In the genomic region with DNA sequence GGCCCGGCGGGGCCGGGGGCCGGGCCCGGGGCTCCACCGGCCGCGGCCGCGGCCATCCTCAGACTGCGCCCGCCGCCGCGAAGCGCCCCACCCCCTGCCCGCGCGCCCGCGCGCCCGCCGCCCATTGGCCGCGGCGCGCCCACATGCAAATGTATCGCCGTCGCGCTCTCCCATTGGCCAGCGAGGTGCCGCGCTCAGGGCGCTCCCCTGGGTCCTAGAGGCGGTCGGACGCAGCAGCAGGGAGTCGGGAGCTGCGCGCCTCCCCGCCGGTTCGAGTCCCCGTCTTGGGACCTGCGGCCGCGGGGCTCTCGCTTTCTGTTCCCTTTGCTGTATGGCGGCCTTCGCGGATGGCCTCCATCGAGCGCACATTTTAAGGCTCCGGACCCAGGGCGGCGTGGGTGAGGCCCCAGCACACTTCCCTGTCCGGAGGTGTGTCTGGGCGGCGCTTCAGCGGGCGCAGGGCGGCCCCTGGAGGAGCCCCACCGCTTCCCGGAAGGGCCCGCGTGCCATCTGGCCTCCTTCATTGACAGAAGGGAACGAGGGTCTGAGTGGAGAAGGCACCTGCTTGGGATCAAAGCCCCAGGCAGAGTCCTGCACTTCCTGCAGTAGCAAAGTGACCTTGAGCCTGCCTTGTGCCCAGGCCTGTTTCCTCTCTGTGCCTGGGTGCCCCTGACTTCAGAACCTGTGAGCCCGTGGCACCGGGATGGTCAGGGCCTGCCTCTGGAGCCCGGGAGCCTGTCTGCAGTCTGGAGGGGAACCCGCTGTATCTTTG, we compare ENCODE assay signal across 1 cellular context.
TF ChIP-seq lines count a peak whose summit lies in the region.

A gene with protein sequence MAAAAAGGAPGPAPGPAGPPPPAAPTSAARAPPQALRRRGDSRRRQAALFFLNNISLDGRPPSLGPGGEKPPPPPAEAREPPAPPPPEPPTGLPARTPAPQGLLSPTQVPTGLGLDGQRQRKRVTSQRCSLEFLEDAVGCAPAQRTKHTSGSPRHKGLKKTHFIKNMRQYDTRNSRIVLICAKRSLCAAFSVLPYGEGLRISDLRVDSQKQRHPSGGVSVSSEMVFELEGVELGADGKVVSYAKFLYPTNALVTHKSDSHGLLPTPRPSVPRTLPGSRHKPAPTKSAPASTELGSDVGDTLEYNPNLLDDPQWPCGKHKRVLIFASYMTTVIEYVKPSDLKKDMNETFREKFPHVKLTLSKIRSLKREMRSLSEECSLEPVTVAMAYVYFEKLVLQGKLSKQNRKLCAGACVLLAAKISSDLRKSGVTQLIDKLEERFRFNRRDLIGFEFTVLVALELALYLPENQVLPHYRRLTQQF (minus strand): TSS at position 65 of the 772 bp plus-strand sequence. CDS start 9 bp downstream, at position 56.

TF ChIP-seq in K562, 482 proteins besides CTCF, POLR2A, EP300 and RAD21 (continued from another document and continues in another):
- TF ChIP-seq, protein P1, sequence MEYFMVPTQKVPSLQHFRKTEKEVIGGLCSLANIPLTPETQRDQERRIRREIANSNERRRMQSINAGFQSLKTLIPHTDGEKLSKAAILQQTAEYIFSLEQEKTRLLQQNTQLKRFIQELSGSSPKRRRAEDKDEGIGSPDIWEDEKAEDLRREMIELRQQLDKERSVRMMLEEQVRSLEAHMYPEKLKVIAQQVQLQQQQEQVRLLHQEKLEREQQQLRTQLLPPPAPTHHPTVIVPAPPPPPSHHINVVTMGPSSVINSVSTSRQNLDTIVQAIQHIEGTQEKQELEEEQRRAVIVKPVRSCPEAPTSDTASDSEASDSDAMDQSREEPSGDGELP (CRISPR knock-in tag; IDR thresholded peaks at IDR 0.05; ENCODE audit: borderline replicate concordance), result peak; percentile 83
- peak; percentile 60 for TF ChIP-seq TBP (optimal IDR thresholded peaks at IDR 0.05; ENCODE audit: low read depth, low read length)
- no peak for TF ChIP-seq ZNF165 (CRISPR knock-in tag; IDR thresholded peaks at IDR 0.05; ENCODE audit: borderline replicate concordance)
- no peak for TF ChIP-seq ILK (tag; IDR thresholded peaks at IDR 0.05; ENCODE audit: borderline replicate concordance, low read depth)
- TF ChIP-seq MEF2A (IDR thresholded peaks at IDR 0.05; ENCODE audit: control insufficient read depth, low read depth, low read length), result no peak
- no peak for TF ChIP-seq ZNF408 (CRISPR knock-in tag; IDR thresholded peaks at IDR 0.05; ENCODE audit: low read depth)
- TF ChIP-seq ZNF224 (CRISPR knock-in tag; IDR thresholded peaks at IDR 0.05), result no peak
- no peak for TF ChIP-seq MEIS2 (IDR thresholded peaks at IDR 0.05; ENCODE audit: partially characterized antibody)
- no peak for TF ChIP-seq ZC3H4 (CRISPR knock-in tag; IDR thresholded peaks at IDR 0.05; ENCODE audit: borderline replicate concordance)
- no peak for TF ChIP-seq NCOA1 (IDR thresholded peaks at IDR 0.05; ENCODE audit: low read depth)
- TF ChIP-seq MIER1 (IDR thresholded peaks at IDR 0.05; ENCODE audit: low read depth), result 0 out of 2 replicates have a peak, but pooled peaks have one; percentile 29
- no peak for TF ChIP-seq CCAR2 (IDR thresholded peaks at IDR 0.05; ENCODE audit: low read depth, low read length)
- peak; percentile 34 to 42; a peak in 2 of 4 replicates for TF ChIP-seq ETV6 (IDR thresholded peaks at IDR 0.05; ENCODE audit: borderline replicate concordance in 1 of 2, low read depth in 2 of 2, low read length in 1 of 2)
- no peak for TF ChIP-seq ETV6 (CRISPR knock-in tag; IDR thresholded peaks at IDR 0.05; ENCODE audit: borderline replicate concordance)
- TF ChIP-seq RFX7 (CRISPR knock-in tag; IDR thresholded peaks at IDR 0.05), result no peak
- no peak for TF ChIP-seq ZNF121 (CRISPR knock-in tag; conservative IDR thresholded peaks at IDR 0.05)
- TF ChIP-seq, protein P2, sequence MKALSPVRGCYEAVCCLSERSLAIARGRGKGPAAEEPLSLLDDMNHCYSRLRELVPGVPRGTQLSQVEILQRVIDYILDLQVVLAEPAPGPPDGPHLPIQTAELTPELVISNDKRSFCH (CRISPR knock-in tag; IDR thresholded peaks at IDR 0.05), result no peak
- TF ChIP-seq, protein P2 (tag; IDR thresholded peaks at IDR 0.05), result peak; percentile 88
- peak in 1 of 2 experiments; percentile 79; a peak in 1 of 4 replicates for TF ChIP-seq NONO (IDR thresholded peaks at IDR 0.05; ENCODE audit: low read depth in 2 of 2, low read length in 1 of 2)
- TF ChIP-seq NR4A1 (CRISPR knock-in tag; IDR thresholded peaks at IDR 0.05), result no peak
- TF ChIP-seq NR4A1 (tag; IDR thresholded peaks at IDR 0.05), result peak; percentile 52; the same call in 1 of the 2 replicates
- TF ChIP-seq ILF3 (IDR thresholded peaks at IDR 0.05; ENCODE audit: borderline replicate concordance), result no peak
- no peak for TF ChIP-seq PHTF2 (CRISPR knock-in tag; IDR thresholded peaks at IDR 0.05)
- TF ChIP-seq XRCC5 (IDR thresholded peaks at IDR 0.05; ENCODE audit: low read depth, low read length), result peak; percentile 86
- no peak for TF ChIP-seq ZNF561 (CRISPR knock-in tag; conservative IDR thresholded peaks at IDR 0.05)
- TF ChIP-seq, protein P3, sequence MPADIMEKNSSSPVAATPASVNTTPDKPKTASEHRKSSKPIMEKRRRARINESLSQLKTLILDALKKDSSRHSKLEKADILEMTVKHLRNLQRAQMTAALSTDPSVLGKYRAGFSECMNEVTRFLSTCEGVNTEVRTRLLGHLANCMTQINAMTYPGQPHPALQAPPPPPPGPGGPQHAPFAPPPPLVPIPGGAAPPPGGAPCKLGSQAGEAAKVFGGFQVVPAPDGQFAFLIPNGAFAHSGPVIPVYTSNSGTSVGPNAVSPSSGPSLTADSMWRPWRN (IDR thresholded peaks at IDR 0.05; ENCODE audit: low read depth), result peak; percentile 23; the same call in 1 of the 2 replicates
- TF ChIP-seq ZNF780A (CRISPR knock-in tag; IDR thresholded peaks at IDR 0.05), result no peak
- peak in 1 of 2 experiments; percentile 37; a peak in 1 of 4 replicates for TF ChIP-seq KDM4B (IDR thresholded peaks at IDR 0.05; ENCODE audit: borderline replicate concordance in 2 of 2, low read depth in 1 of 2)
- TF ChIP-seq, protein P4, sequence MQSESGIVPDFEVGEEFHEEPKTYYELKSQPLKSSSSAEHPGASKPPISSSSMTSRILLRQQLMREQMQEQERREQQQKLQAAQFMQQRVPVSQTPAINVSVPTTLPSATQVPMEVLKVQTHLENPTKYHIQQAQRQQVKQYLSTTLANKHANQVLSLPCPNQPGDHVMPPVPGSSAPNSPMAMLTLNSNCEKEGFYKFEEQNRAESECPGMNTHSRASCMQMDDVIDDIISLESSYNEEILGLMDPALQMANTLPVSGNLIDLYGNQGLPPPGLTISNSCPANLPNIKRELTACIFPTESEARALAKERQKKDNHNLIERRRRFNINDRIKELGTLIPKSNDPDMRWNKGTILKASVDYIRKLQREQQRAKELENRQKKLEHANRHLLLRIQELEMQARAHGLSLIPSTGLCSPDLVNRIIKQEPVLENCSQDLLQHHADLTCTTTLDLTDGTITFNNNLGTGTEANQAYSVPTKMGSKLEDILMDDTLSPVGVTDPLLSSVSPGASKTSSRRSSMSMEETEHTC (IDR thresholded peaks at IDR 0.05), result no peak
- no peak for TF ChIP-seq SMAD2 (IDR thresholded peaks at IDR 0.05; ENCODE audit: low read depth, low read length)
- TF ChIP-seq, protein P5, sequence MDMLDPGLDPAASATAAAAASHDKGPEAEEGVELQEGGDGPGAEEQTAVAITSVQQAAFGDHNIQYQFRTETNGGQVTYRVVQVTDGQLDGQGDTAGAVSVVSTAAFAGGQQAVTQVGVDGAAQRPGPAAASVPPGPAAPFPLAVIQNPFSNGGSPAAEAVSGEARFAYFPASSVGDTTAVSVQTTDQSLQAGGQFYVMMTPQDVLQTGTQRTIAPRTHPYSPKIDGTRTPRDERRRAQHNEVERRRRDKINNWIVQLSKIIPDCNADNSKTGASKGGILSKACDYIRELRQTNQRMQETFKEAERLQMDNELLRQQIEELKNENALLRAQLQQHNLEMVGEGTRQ (CRISPR knock-in tag; IDR thresholded peaks at IDR 0.05), result no peak
- TF ChIP-seq TEAD2 (tag; IDR thresholded peaks at IDR 0.05), result no peak
- no peak for TF ChIP-seq HDAC3 (IDR thresholded peaks at IDR 0.05; ENCODE audit: borderline replicate concordance, partially characterized antibody)
- no peak for TF ChIP-seq CREBBP (IDR thresholded peaks at IDR 0.05; ENCODE audit: low read depth, low read length)
- TF ChIP-seq, protein P6, sequence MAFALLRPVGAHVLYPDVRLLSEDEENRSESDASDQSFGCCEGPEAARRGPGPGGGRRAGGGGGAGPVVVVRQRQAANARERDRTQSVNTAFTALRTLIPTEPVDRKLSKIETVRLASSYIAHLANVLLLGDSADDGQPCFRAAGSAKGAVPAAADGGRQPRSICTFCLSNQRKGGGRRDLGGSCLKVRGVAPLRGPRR (CRISPR knock-in tag; IDR thresholded peaks at IDR 0.05), result no peak
- no peak for TF ChIP-seq HNRNPH1 (optimal IDR thresholded peaks at IDR 0.05; ENCODE audit: low read depth, low read length)
- peak; percentile 55; the same call in 1 of the 2 replicates for TF ChIP-seq HLTF (IDR thresholded peaks at IDR 0.05)
- no peak for TF ChIP-seq KLF16 (IDR thresholded peaks at IDR 0.05)
- TF ChIP-seq NFE2 (IDR thresholded peaks at IDR 0.05; ENCODE audit: low read depth), result no peak
- no peak for TF ChIP-seq CBX2 (IDR thresholded peaks at IDR 0.05; ENCODE audit: insufficient read depth, low read length, poor library complexity, severe bottlenecking)
- TF ChIP-seq PML (IDR thresholded peaks at IDR 0.05; ENCODE audit: low read length), result no peak
- TF ChIP-seq, protein P7, sequence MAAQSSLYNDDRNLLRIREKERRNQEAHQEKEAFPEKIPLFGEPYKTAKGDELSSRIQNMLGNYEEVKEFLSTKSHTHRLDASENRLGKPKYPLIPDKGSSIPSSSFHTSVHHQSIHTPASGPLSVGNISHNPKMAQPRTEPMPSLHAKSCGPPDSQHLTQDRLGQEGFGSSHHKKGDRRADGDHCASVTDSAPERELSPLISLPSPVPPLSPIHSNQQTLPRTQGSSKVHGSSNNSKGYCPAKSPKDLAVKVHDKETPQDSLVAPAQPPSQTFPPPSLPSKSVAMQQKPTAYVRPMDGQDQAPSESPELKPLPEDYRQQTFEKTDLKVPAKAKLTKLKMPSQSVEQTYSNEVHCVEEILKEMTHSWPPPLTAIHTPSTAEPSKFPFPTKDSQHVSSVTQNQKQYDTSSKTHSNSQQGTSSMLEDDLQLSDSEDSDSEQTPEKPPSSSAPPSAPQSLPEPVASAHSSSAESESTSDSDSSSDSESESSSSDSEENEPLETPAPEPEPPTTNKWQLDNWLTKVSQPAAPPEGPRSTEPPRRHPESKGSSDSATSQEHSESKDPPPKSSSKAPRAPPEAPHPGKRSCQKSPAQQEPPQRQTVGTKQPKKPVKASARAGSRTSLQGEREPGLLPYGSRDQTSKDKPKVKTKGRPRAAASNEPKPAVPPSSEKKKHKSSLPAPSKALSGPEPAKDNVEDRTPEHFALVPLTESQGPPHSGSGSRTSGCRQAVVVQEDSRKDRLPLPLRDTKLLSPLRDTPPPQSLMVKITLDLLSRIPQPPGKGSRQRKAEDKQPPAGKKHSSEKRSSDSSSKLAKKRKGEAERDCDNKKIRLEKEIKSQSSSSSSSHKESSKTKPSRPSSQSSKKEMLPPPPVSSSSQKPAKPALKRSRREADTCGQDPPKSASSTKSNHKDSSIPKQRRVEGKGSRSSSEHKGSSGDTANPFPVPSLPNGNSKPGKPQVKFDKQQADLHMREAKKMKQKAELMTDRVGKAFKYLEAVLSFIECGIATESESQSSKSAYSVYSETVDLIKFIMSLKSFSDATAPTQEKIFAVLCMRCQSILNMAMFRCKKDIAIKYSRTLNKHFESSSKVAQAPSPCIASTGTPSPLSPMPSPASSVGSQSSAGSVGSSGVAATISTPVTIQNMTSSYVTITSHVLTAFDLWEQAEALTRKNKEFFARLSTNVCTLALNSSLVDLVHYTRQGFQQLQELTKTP (IDR thresholded peaks at IDR 0.05; ENCODE audit: low read depth in 1 of 2, partially characterized antibody in 2 of 2), result no peak
- no peak for TF ChIP-seq PURB (CRISPR knock-in tag; IDR thresholded peaks at IDR 0.05; ENCODE audit: low read depth)
- no peak for TF ChIP-seq HEY1 (CRISPR knock-in tag; IDR thresholded peaks at IDR 0.05; ENCODE audit: borderline replicate concordance)
- TF ChIP-seq KLF10 (CRISPR knock-in tag; IDR thresholded peaks at IDR 0.05), result no peak
- TF ChIP-seq E2F3 (CRISPR knock-in tag; IDR thresholded peaks at IDR 0.05), result no peak; the same call in none of the 2 replicates
- TF ChIP-seq, protein P8, sequence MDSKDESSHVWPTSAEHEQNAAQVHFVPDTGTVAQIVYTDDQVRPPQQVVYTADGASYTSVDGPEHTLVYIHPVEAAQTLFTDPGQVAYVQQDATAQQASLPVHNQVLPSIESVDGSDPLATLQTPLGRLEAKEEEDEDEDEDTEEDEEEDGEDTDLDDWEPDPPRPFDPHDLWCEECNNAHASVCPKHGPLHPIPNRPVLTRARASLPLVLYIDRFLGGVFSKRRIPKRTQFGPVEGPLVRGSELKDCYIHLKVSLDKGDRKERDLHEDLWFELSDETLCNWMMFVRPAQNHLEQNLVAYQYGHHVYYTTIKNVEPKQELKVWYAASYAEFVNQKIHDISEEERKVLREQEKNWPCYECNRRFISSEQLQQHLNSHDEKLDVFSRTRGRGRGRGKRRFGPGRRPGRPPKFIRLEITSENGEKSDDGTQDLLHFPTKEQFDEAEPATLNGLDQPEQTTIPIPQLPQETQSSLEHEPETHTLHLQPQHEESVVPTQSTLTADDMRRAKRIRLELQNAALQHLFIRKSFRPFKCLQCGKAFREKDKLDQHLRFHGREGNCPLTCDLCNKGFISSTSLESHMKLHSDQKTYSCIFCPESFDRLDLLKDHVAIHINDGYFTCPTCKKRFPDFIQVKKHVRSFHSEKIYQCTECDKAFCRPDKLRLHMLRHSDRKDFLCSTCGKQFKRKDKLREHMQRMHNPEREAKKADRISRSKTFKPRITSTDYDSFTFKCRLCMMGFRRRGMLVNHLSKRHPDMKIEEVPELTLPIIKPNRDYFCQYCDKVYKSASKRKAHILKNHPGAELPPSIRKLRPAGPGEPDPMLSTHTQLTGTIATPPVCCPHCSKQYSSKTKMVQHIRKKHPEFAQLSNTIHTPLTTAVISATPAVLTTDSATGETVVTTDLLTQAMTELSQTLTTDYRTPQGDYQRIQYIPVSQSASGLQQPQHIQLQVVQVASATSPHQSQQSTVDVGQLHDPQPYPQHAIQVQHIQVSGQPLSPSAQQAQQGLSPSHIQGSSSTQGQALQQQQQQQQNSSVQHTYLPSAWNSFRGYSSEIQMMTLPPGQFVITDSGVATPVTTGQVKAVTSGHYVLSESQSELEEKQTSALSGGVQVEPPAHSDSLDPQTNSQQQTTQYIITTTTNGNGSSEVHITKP (IDR thresholded peaks at IDR 0.05; ENCODE audit: partially characterized antibody), result peak; percentile 37
- TF ChIP-seq, protein P9, sequence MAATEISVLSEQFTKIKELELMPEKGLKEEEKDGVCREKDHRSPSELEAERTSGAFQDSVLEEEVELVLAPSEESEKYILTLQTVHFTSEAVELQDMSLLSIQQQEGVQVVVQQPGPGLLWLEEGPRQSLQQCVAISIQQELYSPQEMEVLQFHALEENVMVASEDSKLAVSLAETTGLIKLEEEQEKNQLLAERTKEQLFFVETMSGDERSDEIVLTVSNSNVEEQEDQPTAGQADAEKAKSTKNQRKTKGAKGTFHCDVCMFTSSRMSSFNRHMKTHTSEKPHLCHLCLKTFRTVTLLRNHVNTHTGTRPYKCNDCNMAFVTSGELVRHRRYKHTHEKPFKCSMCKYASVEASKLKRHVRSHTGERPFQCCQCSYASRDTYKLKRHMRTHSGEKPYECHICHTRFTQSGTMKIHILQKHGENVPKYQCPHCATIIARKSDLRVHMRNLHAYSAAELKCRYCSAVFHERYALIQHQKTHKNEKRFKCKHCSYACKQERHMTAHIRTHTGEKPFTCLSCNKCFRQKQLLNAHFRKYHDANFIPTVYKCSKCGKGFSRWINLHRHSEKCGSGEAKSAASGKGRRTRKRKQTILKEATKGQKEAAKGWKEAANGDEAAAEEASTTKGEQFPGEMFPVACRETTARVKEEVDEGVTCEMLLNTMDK (IDR thresholded peaks at IDR 0.05; ENCODE audit: borderline replicate concordance, insufficient read depth, low read depth, low read length, poor library complexity, severe bottlenecking), result peak; percentile 85
